Comparison of ENCODE assay signal across 1 cellular context in genomic region chr5:139655727-139656271, GRCh38.
TF ChIP-seq lines count a peak whose summit lies in the region.

No MANE protein-coding gene starts in this region.

TF ChIP-seq in HepG2, 621 proteins besides CTCF, POLR2A, EP300 and RAD21 (continued from another document and continues in another):
- peak; percentile 63 for TF ChIP-seq DPF2 (CRISPR knock-in tag; IDR thresholded peaks at IDR 0.05; ENCODE audit: borderline replicate concordance, low read depth)
- peak; percentile 73 for TF ChIP-seq ARID4A (CRISPR knock-in tag; IDR thresholded peaks at IDR 0.05; ENCODE audit: borderline replicate concordance)
- peak; percentile 10; the same call in 1 of the 2 replicates for TF ChIP-seq ZNF574 (CRISPR knock-in tag; IDR thresholded peaks at IDR 0.05)
- TF ChIP-seq HOXA3 (CRISPR knock-in tag; IDR thresholded peaks at IDR 0.05), result no peak
- TF ChIP-seq SKIL (CRISPR knock-in tag; IDR thresholded peaks at IDR 0.05; ENCODE audit: borderline replicate concordance), result no peak; the same call in 1 of the 2 replicates
- no peak for TF ChIP-seq ZNF737 (CRISPR knock-in tag; IDR thresholded peaks at IDR 0.05; ENCODE audit: borderline replicate concordance)
- peak in 1 of 2 experiments; percentile 44; a peak in 1 of 4 replicates for TF ChIP-seq KLF16 (CRISPR knock-in tag; IDR thresholded peaks at IDR 0.05)
- peak; percentile 91 for TF ChIP-seq TFAP4 (IDR thresholded peaks at IDR 0.05; ENCODE audit: borderline replicate concordance, low read depth)
- TF ChIP-seq FOXK1 (CRISPR knock-in tag; IDR thresholded peaks at IDR 0.05; ENCODE audit: borderline replicate concordance, low read depth), result peak; percentile 22; the same call in 1 of the 2 replicates
- peak; percentile 67 for TF ChIP-seq NR2F6 (IDR thresholded peaks at IDR 0.05)
- TF ChIP-seq NR2F6 (CRISPR knock-in tag; IDR thresholded peaks at IDR 0.05), result no peak; the same call in 1 of the 2 replicates
- TF ChIP-seq HNF4A (CRISPR knock-in tag; IDR thresholded peaks at IDR 0.05), result peak; percentile 10; the same call in 1 of the 2 replicates
- 0 out of 2 replicates have a peak, but pooled peaks have one; percentile 37 for TF ChIP-seq ZNF280D (CRISPR knock-in tag; IDR thresholded peaks at IDR 0.05)
- TF ChIP-seq ARNT2 (CRISPR knock-in tag; IDR thresholded peaks at IDR 0.05; ENCODE audit: low read depth), result 0 out of 2 replicates have a peak, but pooled peaks have one; percentile 37
- peak; percentile 66 for TF ChIP-seq GATAD2A (CRISPR knock-in tag; IDR thresholded peaks at IDR 0.05)
- 0 out of 4 replicates have a peak, but pooled peaks of 1 of the 2 experiments have one; percentile 38 for TF ChIP-seq HMGXB4 (CRISPR knock-in tag; IDR thresholded peaks at IDR 0.05; ENCODE audit: borderline replicate concordance in 1 of 2, low read depth in 1 of 2)
- 0 out of 2 replicates have a peak, but pooled peaks have one; percentile 16 for TF ChIP-seq ZMYM4 (CRISPR knock-in tag; IDR thresholded peaks at IDR 0.05)
- TF ChIP-seq ZNF282 (IDR thresholded peaks at IDR 0.05; ENCODE audit: partially characterized antibody), result no peak
- peak; percentile 54; the same call in 1 of the 2 replicates for TF ChIP-seq TARDBP (CRISPR knock-in tag; IDR thresholded peaks at IDR 0.05)
- TF ChIP-seq NAIF1 (CRISPR knock-in tag; IDR thresholded peaks at IDR 0.05; ENCODE audit: borderline replicate concordance), result no peak
- peak; percentile 65; the same call in 1 of the 2 replicates for TF ChIP-seq ZNF704 (CRISPR knock-in tag; IDR thresholded peaks at IDR 0.05; ENCODE audit: borderline replicate concordance)
- TF ChIP-seq BCL6 (CRISPR knock-in tag; IDR thresholded peaks at IDR 0.05), result peak; percentile 55
- peak; percentile 98 for TF ChIP-seq HNRNPL (IDR thresholded peaks at IDR 0.05; ENCODE audit: low read depth, low read length)
- TF ChIP-seq ATF4 (CRISPR knock-in tag; IDR thresholded peaks at IDR 0.05), result 0 out of 4 replicates have a peak, but pooled peaks of 1 of the 2 experiments have one; percentile 2
- TF ChIP-seq NBN (conservative IDR thresholded peaks at IDR 0.05), result no peak
- peak; percentile 23; the same call in 1 of the 2 replicates for TF ChIP-seq ARID3A (IDR thresholded peaks at IDR 0.05; ENCODE audit: low read depth, low read length)
- no peak for TF ChIP-seq MAFK (conservative IDR thresholded peaks at IDR 0.05 in 1 of 2, IDR thresholded peaks at IDR 0.05 in 1 of 2; ENCODE audit: low read length in 2 of 2)
- 0 out of 2 replicates have a peak, but pooled peaks have one; percentile 25 for TF ChIP-seq ZNF639 (CRISPR knock-in tag; conservative IDR thresholded peaks at IDR 0.05)
- 0 out of 2 replicates have a peak, but pooled peaks have one; percentile 36 for TF ChIP-seq MXD1 (CRISPR knock-in tag; IDR thresholded peaks at IDR 0.05)
- TF ChIP-seq SATB2 (CRISPR knock-in tag; IDR thresholded peaks at IDR 0.05), result no peak
- TF ChIP-seq ZNF589 (CRISPR knock-in tag; conservative IDR thresholded peaks at IDR 0.05), result no peak
- peak; percentile 69; the same call in 1 of the 2 replicates for TF ChIP-seq SAP130 (CRISPR knock-in tag; IDR thresholded peaks at IDR 0.05; ENCODE audit: low read depth)
